9 cellular contexts compared by ENCODE assay signal in the genomic region with DNA sequence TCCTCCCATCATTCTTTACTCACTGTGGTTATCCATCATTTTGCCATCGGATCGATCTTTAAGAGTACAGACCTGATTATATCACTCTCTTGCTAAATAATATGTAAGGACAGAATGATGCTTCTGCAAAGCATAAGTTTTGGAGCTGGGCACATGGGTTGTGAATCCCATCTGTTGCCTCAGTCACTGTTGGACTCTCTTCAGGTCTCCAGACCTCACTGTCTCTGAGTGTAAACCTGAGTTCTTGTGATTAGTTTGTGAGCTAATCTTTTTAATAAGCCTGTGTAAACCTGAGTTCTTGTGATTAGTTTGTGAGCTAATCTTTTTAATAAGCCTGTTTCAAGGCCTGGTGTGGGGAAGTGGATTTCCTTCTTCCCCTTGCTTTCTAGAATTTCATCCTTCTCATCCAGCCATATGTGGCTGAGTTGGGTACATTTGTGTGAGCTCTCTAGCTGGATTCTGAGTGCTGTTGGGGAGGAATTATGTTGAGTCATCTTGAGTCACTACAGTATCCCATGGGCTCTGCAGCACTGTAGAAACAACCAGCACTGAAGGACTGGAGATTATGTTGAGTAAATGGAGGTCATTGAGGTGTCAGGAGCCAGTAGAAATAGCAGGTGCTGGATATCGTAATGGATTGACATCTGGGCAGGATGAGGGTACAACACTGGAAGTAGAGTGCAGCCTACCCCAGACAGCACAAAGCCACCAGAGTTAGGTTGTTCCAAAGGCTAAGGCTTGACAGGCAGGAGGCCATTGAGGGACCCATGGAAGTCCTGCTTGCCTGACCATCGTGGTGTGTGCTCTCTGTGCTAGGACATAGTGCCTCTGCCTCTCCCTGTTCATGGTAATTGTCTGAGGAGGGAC. TPM values are rescaled to one million over a fixed set of nuclear protein-coding genes. Genes with fewer than 3 reads are reported as not detected.
DNase-seq lines count a peak whose midpoint lies in the region; ATAC-seq and TF ChIP-seq lines count a peak whose summit lies in the region.
"Had no signal": no experiment of that assay in that cellular context is flagged by ENCODE, and none has a peak within 500 bp of the region (broad histone marks: within the 10 kb centered on the region; RNA-seq: fewer than 3 reads in every experiment).

No MANE protein-coding gene starts in this region.

- peak; percentile 72 for DNase-seq in Caki2 (ENCODE audit: low read depth)
- peak; percentile 86 for DNase-seq in NCI-H226
- DNase-seq in cerebellar cortex (ENCODE audit: low spot score) = peak; percentile 46
- no peak for DNase-seq in neural crest cell (ENCODE audit: low read depth, low spot score)
- DNase-seq in COLO668 (lab: John Stamatoyannopoulos, UW; ENCODE audit: unreplicated experiment) = no peak
- DNase-seq: stimulated activated naive CD8-positive, alpha-beta T cell treated with anti-CD3 and anti-CD28 coated beads, Interleukin-15, amount 100 ng/mL, for 72 hours had no signal

- H3K27ac Mint-ChIP-seq in neural crest cell (ENCODE audit: unreplicated experiment) = peak overlapping the region; percentile 74
- H3K27ac Mint-ChIP-seq: stimulated activated naive CD8-positive, alpha-beta T cell treated with anti-CD3 and anti-CD28 coated beads, Interleukin-15, amount 100 ng/mL, for 72 hours had no signal

- no peaks in the 10 kb centered on the region for H3K27me3 Mint-ChIP-seq in neural crest cell (ENCODE audit: low read depth)
- H3K27me3 Mint-ChIP-seq: stimulated activated naive CD8-positive, alpha-beta T cell treated with anti-CD3 and anti-CD28 coated beads, Interleukin-15, amount 100 ng/mL, for 72 hours had no signal

- H3K9me3 Mint-ChIP-seq in neural crest cell = no peaks in the 10 kb centered on the region
- H3K9me3 Mint-ChIP-seq: stimulated activated naive CD8-positive, alpha-beta T cell treated with anti-CD3 and anti-CD28 coated beads, Interleukin-15, amount 100 ng/mL, for 72 hours had no signal

- no peak for TF ChIP-seq CTCF in neural crest cell (conservative IDR thresholded peaks at IDR 0.05)

- no peaks in the 10 kb centered on the region for H3K4me1 Mint-ChIP-seq in neural crest cell

- ATAC-seq in HG03520 (IDR thresholded peaks at IDR 0.05; ENCODE audit: unreplicated experiment) (no peak), GM19467 (IDR thresholded peaks at IDR 0.05; ENCODE audit: unreplicated experiment) (no peak), HG03039 (IDR thresholded peaks at IDR 0.05; ENCODE audit: unreplicated experiment) (no peak)
- ATAC-seq: stimulated activated naive CD8-positive, alpha-beta T cell treated with anti-CD3 and anti-CD28 coated beads, Interleukin-15, amount 100 ng/mL, for 72 hours had no signal

- peaks cover 17% of the 10 kb centered on the region for H3K36me3 Mint-ChIP-seq in neural crest cell (ENCODE audit: low read depth)

- in situ Hi-C loops in Caki2 (cut with HindIII; ENCODE audit: low pct_unique_long_range_greater_than_20kb, low sequenced_read_pairs) = no loop called here

- H3K4me3 Mint-ChIP-seq in neural crest cell = no peak overlapping the region
- H3K4me3 Mint-ChIP-seq: stimulated activated naive CD8-positive, alpha-beta T cell treated with anti-CD3 and anti-CD28 coated beads, Interleukin-15, amount 100 ng/mL, for 72 hours had no signal

RNA-seq across cellular contexts. Expression of gene SCAND1, which starts 52.4 kb away (rescaled TPM):
- total RNA-seq in Caki2 (2014; rRNA removed; shearing (Covaris generic); ENCODE audit: low replicate concordance) = 172 and 204 TPM in 2 replicates
- total RNA-seq in neural crest cell = 77.8 and 82.1 TPM in 2 replicates

Comparison
In these comparisons a context has a peak if more than half of its experiments do, and no peak if none do; other contexts are left out.
1. DNase-seq: peak in Caki2 (single experiment), NCI-H226 (single experiment) and cerebellar cortex (single experiment); none in neural crest cell (single experiment) and COLO668 (single experiment).